ENCODE assay signal across 7 cellular contexts in genomic region chr10:45418859-45419672, GRCh38. TPM values are rescaled to one million over a fixed set of nuclear protein-coding genes. Genes with fewer than 3 reads are reported as not detected.
DNase-seq lines count a peak whose midpoint lies in the region; ATAC-seq, FAIRE-seq and TF ChIP-seq lines count a peak whose summit lies in the region.

No MANE protein-coding gene starts in this region.

- no peaks in the 10 kb centered on the region for H3K9me3 ChIP-seq in astrocyte (ENCODE audit: insufficient read depth, low read depth, low read length)
- H3K9me3 ChIP-seq in iPS DF 6.9 (ENCODE audit: control insufficient read depth, insufficient read depth, low read length) = no peaks in the 10 kb centered on the region

- peak overlapping the region; percentile 86 for H3K4me3 Mint-ChIP-seq in astrocyte (ENCODE audit: unreplicated experiment)

- in situ Hi-C loops in SK-MEL-5 (cut with HindIII; ENCODE audit: low pct_unique_long_range_greater_than_20kb, low sequenced_read_pairs) = no loop called here

- TF ChIP-seq CTCF in astrocyte (IDR thresholded peaks at IDR 0.05; ENCODE audit: insufficient read depth, low read depth, low read length) = no peak

- intact Hi-C loops in sciatic nerve (cut with DNase I) = no loop called here

- peaks cover 38% of the 10 kb centered on the region for H3K27me3 Mint-ChIP-seq in astrocyte (ENCODE audit: low read depth, unreplicated experiment)

- peak overlapping the region; percentile 52 for H3K4me3 ChIP-seq in astrocyte (ENCODE audit: insufficient read depth, low read depth, low read length)
- peak overlapping the region; percentile 32 for H3K4me3 ChIP-seq in iPS DF 6.9 (ENCODE audit: low read length)

- H2AFZ ChIP-seq in astrocyte (ENCODE audit: low read depth, low read length) = peak overlapping the region; percentile 93

- ATAC-seq in HG02885 (IDR thresholded peaks at IDR 0.05; ENCODE audit: poor library complexity, unreplicated experiment) (peak; percentile 66), sciatic nerve (peak; percentile 95)

- FAIRE-seq in GM18507 (lab: Jason Lieb, UNC) = peak; percentile 84
- FAIRE-seq in astrocyte (lab: Jason Lieb, UNC) = no peak

- peak overlapping the region; percentile 95 for H3K4me2 ChIP-seq in astrocyte (ENCODE audit: low read length)

- H3K27me3 ChIP-seq in astrocyte (ENCODE audit: insufficient read depth, low read length) (no peaks in the 10 kb centered on the region), iPS DF 6.9 (ENCODE audit: control insufficient read depth, insufficient read depth, low read length) (no peaks in the 10 kb centered on the region)

- WGBS in iPS DF 6.9 (ENCODE audit: insufficient coverage, insufficient read length) = no CpG with 5 or more reads among the region's 60 CpGs

- H3K79me2 ChIP-seq in astrocyte (ENCODE audit: insufficient read depth, low read length) = no peaks in the 10 kb centered on the region

- H3K4me1 Mint-ChIP-seq in astrocyte (ENCODE audit: low read depth, unreplicated experiment) = peaks cover 13% of the 10 kb centered on the region

- H3K4me1 ChIP-seq in astrocyte (ENCODE audit: insufficient read depth, low read length) (peaks cover 2% of the 10 kb centered on the region), iPS DF 6.9 (ENCODE audit: control insufficient read depth, insufficient read depth, low read length) (peaks cover 3% of the 10 kb centered on the region; the same call in 1 of the 2 replicates)

- no peaks in the 10 kb centered on the region for H3K36me3 Mint-ChIP-seq in astrocyte (ENCODE audit: low read depth, unreplicated experiment)

- DNase-seq in GM18507 (ENCODE audit: extremely low spot score, insufficient read length, low read depth) (peak; percentile 69), SK-MEL-5 (ENCODE audit: low read depth, low spot score) (peak; percentile 15), astrocyte (ENCODE audit: low read depth) (peak; percentile 12), iPS DF 6.9 (ENCODE audit: low read depth, low spot score) (no peak), sciatic nerve (ENCODE audit: low spot score) (peak; percentile 79), kidney glomerular epithelial cell (lab: John Stamatoyannopoulos, UW) (no peak)

- peaks cover 8% of the 10 kb centered on the region for H3K9me3 Mint-ChIP-seq in astrocyte (ENCODE audit: unreplicated experiment)

- H3K36me3 ChIP-seq in astrocyte (ENCODE audit: insufficient read depth, low read length) (no peaks in the 10 kb centered on the region), iPS DF 6.9 (ENCODE audit: control insufficient read depth, insufficient read depth, low read length) (no peaks in the 10 kb centered on the region)

- peak overlapping the region; percentile 60 for H3K9ac ChIP-seq in astrocyte (ENCODE audit: low read length)

- no peaks in the 10 kb centered on the region for H4K20me1 ChIP-seq in astrocyte (ENCODE audit: insufficient read depth, low read length)

- H3K27ac Mint-ChIP-seq in astrocyte (ENCODE audit: unreplicated experiment) = peak overlapping the region; percentile 81

- no peak overlapping the region for H3K27ac ChIP-seq in astrocyte (ENCODE audit: low read depth, low read length)
- no peak overlapping the region for H3K27ac ChIP-seq in iPS DF 6.9 (ENCODE audit: low read length)

RNA-seq across cellular contexts. Expression of gene ALOX5, which starts 45.0 kb away (rescaled TPM):
- total RNA-seq in SK-MEL-5 (2014; rRNA removed; shearing (Covaris generic)) = not detected in 2 replicates
- not detected in 2 replicates for polyA plus RNA-seq in SK-MEL-5 (2015; cell fraction: cytosol; rRNA removed)
- polyA plus RNA-seq in SK-MEL-5 (2015; cell fraction: nucleus; rRNA removed) = not detected in 2 replicates
- total RNA-seq in astrocyte (1.0 and 1.8 TPM in 2 replicates), sciatic nerve (33.7 TPM)

Comparison
In these comparisons a context has a peak if more than half of its experiments do, and no peak if none do; other contexts are left out.
1. DNase-seq: peak in GM18507 (single experiment), SK-MEL-5 (single experiment), astrocyte (single experiment) and sciatic nerve (single experiment); none in iPS DF 6.9 (single experiment) and kidney glomerular epithelial cell (single experiment).
2. RNA of gene ALOX5, which starts 45.0 kb away (total RNA-seq): 33.7 TPM in sciatic nerve (single experiment); 1.0 to 1.8 TPM in astrocyte and not detected in SK-MEL-5; every median in the first group is over 10 times any median in the second.